ENCODE assay signal across 9 cellular contexts in the genomic region with DNA sequence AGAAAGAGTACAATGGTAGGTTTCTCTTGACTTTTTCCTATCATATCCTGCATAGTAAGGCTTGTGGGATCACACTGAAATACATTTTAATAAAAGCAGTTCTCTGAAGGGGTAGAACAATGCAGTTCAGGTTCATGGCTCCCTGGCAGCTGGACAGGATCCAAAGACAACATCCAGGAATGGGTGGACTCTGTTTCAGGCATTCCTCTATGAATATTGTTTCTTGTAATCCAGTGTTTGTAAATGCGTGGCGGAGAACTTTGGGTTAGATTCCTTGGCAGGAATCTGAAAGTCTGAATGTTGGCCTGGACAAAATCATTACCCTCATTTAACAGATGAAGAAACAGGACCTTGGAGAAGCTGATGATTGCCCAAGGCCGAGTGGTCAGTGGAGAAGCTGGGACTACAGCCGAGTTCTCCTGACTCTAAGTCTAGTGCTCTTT. TPM values are rescaled to one million over a fixed set of nuclear protein-coding genes. Genes with fewer than 3 reads are reported as not detected.
A peak's percentile ranks its signal among the peaks of the same experiment; 100 is the strongest.
DNase-seq lines count a peak whose midpoint lies in the region; ATAC-seq and TF ChIP-seq lines count a peak whose summit lies in the region.
"Had no signal": no experiment of that assay in that cellular context is flagged by ENCODE, and none has a peak within 500 bp of the region (broad histone marks: within the 10 kb centered on the region; RNA-seq: fewer than 3 reads in every experiment).

No MANE protein-coding gene starts in this region.

- H3K36me3 Mint-ChIP-seq in glutamatergic neuron (ENCODE audit: unreplicated experiment): no peaks in the 10 kb centered on the region

- TF ChIP-seq CTCF in 22Rv1 (IDR thresholded peaks at IDR 0.05): no peak
- no peak for TF ChIP-seq CTCF in cardiac fibroblast (IDR thresholded peaks at IDR 0.05; ENCODE audit: low read depth, low read length)
- TF ChIP-seq CTCF in lower lobe of right lung (IDR thresholded peaks at IDR 0.05): no peak
- no peak for TF ChIP-seq CTCF in glutamatergic neuron (IDR thresholded peaks at IDR 0.05; ENCODE audit: partially characterized antibody, unreplicated experiment)

- no peaks in the 10 kb centered on the region for H3K36me3 ChIP-seq in lower lobe of right lung

- ATAC-seq in lower lobe of right lung (peak; percentile 62 to 82), HG02840 (IDR thresholded peaks at IDR 0.05; ENCODE audit: low FRiP score, unreplicated experiment) (no peak), GM21576 (IDR thresholded peaks at IDR 0.05; ENCODE audit: unreplicated experiment) (no peak)

- H3K27ac ChIP-seq in 22Rv1 (peak overlapping the region; percentile 53), lower lobe of right lung (peak overlapping the region; percentile 54)

- peaks cover 17% of the 10 kb centered on the region for H3K4me1 Mint-ChIP-seq in glutamatergic neuron (ENCODE audit: low read depth, unreplicated experiment)

- intact Hi-C loops in lower lobe of right lung (cut with DNase I): no loop called here

- H3K4me3 ChIP-seq in cardiac fibroblast (replicated peaks in 1 of 2; ENCODE audit: low read depth in 2 of 2, low read length in 2 of 2) (no peak overlapping the region), lower lobe of right lung (no peak overlapping the region)

- no peaks in the 10 kb centered on the region for H3K27me3 ChIP-seq in lower lobe of right lung (ENCODE audit: low read depth)

- DNase-seq in LoVo (ENCODE audit: low spot score) (peak; percentile 78), cardiac fibroblast (ENCODE audit: low read depth in 2 of 2) (peak; percentile 97 to 99), lower lobe of right lung (no peak), AML-193 (lab: John Stamatoyannopoulos, UW) (no peak), glutamatergic neuron (no peak)
- DNase-seq: activated naive CD8-positive, alpha-beta T cell treated with anti-CD3 and anti-CD28 coated beads, Interleukin-2, amount 10 ng/mL, durations not matched to agents 7 days and 5 days had no signal

- H3K27me3 Mint-ChIP-seq in glutamatergic neuron (ENCODE audit: unreplicated experiment): peaks cover 5% of the 10 kb centered on the region
- H3K27me3 Mint-ChIP-seq: activated naive CD8-positive, alpha-beta T cell treated with anti-CD3 and anti-CD28 coated beads, Interleukin-2, amount 10 ng/mL, durations not matched to agents 7 days and 5 days had no signal

- no peaks in the 10 kb centered on the region for H3K9me3 ChIP-seq in lower lobe of right lung

- no peaks in the 10 kb centered on the region for H3K9me3 Mint-ChIP-seq in glutamatergic neuron (ENCODE audit: unreplicated experiment)

- peaks cover 72% of the 10 kb centered on the region for H3K4me1 ChIP-seq in lower lobe of right lung

- no peak overlapping the region for H3K27ac Mint-ChIP-seq in glutamatergic neuron (ENCODE audit: unreplicated experiment)
- H3K27ac Mint-ChIP-seq: activated naive CD8-positive, alpha-beta T cell treated with anti-CD3 and anti-CD28 coated beads, Interleukin-2, amount 10 ng/mL, durations not matched to agents 7 days and 5 days had no signal

- no peak overlapping the region for H3K4me3 Mint-ChIP-seq in glutamatergic neuron (ENCODE audit: unreplicated experiment)
- H3K4me3 Mint-ChIP-seq: activated naive CD8-positive, alpha-beta T cell treated with anti-CD3 and anti-CD28 coated beads, Interleukin-2, amount 10 ng/mL, durations not matched to agents 7 days and 5 days had no signal

RNA-seq across cellular contexts. Expression of gene SYNE2, which starts 43.5 kb away (rescaled TPM):
- 129 TPM for total RNA-seq in lower lobe of right lung
- 81.7 TPM for total RNA-seq in glutamatergic neuron (ENCODE audit: unreplicated experiment)

Comparison
In these comparisons a context has a peak if more than half of its experiments do, and no peak if none do; other contexts are left out.
1. DNase-seq: peak in LoVo (single experiment) and cardiac fibroblast (2 of 2); none in lower lobe of right lung (single experiment), AML-193 (0 of 2) and glutamatergic neuron (single experiment).
2. ATAC-seq: peak in lower lobe of right lung (2 of 2); none in HG02840 (single experiment) and GM21576 (single experiment).